1 cellular context compared by ENCODE assay signal in the genomic region with DNA sequence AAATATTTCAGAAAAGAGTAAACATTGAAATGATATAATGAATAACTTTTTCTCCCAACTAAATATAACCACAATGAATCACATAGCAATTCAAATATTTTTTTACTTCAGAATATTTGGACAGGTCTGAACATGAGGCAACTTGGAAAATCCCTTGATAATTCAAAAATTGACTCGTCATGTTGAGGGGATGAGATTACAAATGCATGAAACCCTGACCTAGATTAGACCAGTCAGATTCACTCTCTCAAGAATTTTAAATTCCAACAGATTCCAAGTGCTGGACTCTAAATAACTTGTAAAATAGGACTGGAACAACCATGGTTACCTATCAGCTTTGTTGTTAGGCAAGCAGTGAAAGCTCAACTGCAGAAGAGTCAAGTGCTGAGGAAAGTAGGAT.
TF ChIP-seq lines count a peak whose summit lies in the region.

No MANE protein-coding gene starts in this region.

TF ChIP-seq in IMR-90, 13 proteins besides CTCF, POLR2A, EP300 and RAD21 (continued from another document):
- TF ChIP-seq, protein P1, sequence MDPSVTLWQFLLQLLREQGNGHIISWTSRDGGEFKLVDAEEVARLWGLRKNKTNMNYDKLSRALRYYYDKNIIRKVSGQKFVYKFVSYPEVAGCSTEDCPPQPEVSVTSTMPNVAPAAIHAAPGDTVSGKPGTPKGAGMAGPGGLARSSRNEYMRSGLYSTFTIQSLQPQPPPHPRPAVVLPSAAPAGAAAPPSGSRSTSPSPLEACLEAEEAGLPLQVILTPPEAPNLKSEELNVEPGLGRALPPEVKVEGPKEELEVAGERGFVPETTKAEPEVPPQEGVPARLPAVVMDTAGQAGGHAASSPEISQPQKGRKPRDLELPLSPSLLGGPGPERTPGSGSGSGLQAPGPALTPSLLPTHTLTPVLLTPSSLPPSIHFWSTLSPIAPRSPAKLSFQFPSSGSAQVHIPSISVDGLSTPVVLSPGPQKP (IDR thresholded peaks at IDR 0.05; ENCODE audit: borderline replicate concordance, low read depth, low read length) = no peak
- no peak for TF ChIP-seq CEBPB (IDR thresholded peaks at IDR 0.05; ENCODE audit: low read depth, low read length)
